ENCODE assay signal across 10 cellular contexts in the genomic region with DNA sequence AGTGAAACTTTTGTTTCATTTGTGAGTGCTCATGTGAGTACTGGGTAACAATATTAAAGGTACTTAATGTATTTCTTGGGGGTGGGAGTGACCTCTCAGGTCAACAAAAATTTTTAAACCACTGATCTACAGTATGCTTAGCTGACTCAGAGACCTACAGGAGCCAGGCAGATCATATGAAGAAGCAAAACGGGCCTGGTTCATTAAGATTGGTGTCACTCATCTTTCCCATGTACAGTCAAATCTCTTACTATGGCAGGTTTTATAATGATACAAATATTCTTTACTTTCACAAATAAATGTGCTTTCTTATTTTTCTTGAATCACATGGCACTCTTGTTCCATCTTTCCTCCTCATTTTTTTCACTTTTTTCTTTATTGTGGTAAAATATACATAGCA. TPM values are rescaled to one million over a fixed set of nuclear protein-coding genes. Genes with fewer than 3 reads are reported as not detected.
DNase-seq lines count a peak whose midpoint lies in the region; ATAC-seq and TF ChIP-seq lines count a peak whose summit lies in the region.
"Had no signal": no experiment of that assay in that cellular context is flagged by ENCODE, and none has a peak within 500 bp of the region (broad histone marks: within the 10 kb centered on the region; RNA-seq: fewer than 3 reads in every experiment).

No MANE protein-coding gene starts in this region.

- H3K4me2 ChIP-seq in IMR-90 (ENCODE audit: low read depth, low read length): peak overlapping the region; percentile 62; the same call in 1 of the 2 replicates

- no peaks in the 10 kb centered on the region for H3K27me3 ChIP-seq in CD4-positive, CD25-positive, alpha-beta regulatory T cell (ENCODE audit: control insufficient read depth, insufficient read depth, low read length)
- no peaks in the 10 kb centered on the region for H3K27me3 ChIP-seq in IMR-90 (ENCODE audit: control insufficient read depth, insufficient read depth, low read length)
- no peaks in the 10 kb centered on the region for H3K27me3 ChIP-seq in naive thymus-derived CD4-positive, alpha-beta T cell (ENCODE audit: control insufficient read depth in 2 of 2, insufficient read depth in 2 of 2, low read length in 2 of 2)

- H3K79me1 ChIP-seq in IMR-90 (ENCODE audit: low read depth in 1 of 2, low read length in 2 of 2): peaks cover 4 to 23% of the 10 kb centered on the region in 2 experiments; a peak in 3 of 4 replicates

- H3K36me3 Mint-ChIP-seq in CD4-positive, CD25-positive, alpha-beta regulatory T cell: no peaks in the 10 kb centered on the region
- peaks cover 7% of the 10 kb centered on the region for H3K36me3 Mint-ChIP-seq in activated naive CD8-positive, alpha-beta T cell treated with anti-CD3 and anti-CD28 coated beads for 36 hours
- H3K36me3 Mint-ChIP-seq in naive thymus-derived CD4-positive, alpha-beta T cell: peaks cover 0 to 14% (median 0%) of the 10 kb centered on the region in 5 donors
- no peaks in the 10 kb centered on the region for H3K36me3 Mint-ChIP-seq in type B pancreatic cell

- H3K9me3 Mint-ChIP-seq in CD4-positive, CD25-positive, alpha-beta regulatory T cell: no peaks in the 10 kb centered on the region
- H3K9me3 Mint-ChIP-seq in activated naive CD8-positive, alpha-beta T cell treated with anti-CD3 and anti-CD28 coated beads for 36 hours: peaks cover 2% of the 10 kb centered on the region
- peaks cover 0 to 4% (median 0%) of the 10 kb centered on the region in 11 donors for H3K9me3 Mint-ChIP-seq in naive thymus-derived CD4-positive, alpha-beta T cell
- H3K9me3 Mint-ChIP-seq in type B pancreatic cell: no peaks in the 10 kb centered on the region
- H3K9me3 Mint-ChIP-seq: nephron progenitor cell had no signal

- BruUV-seq in IMR-90 (replicated peaks; lab: Mats Ljungman, UMichigan): no TSS peak

- ATAC-seq in CD4-positive, CD25-positive, alpha-beta regulatory T cell (ENCODE audit: low read depth in 2 of 2): no peak
- ATAC-seq in IMR-90 (ENCODE audit: low read depth) (no peak), GM21737 (IDR thresholded peaks at IDR 0.05; ENCODE audit: unreplicated experiment) (no peak)
- no peak for ATAC-seq in naive thymus-derived CD4-positive, alpha-beta T cell

- no peak overlapping the region for H2AK9ac ChIP-seq in IMR-90 (replicated peaks; ENCODE audit: low read depth, low read length, poor library complexity)

- no peak overlapping the region for H2AFZ ChIP-seq in IMR-90 (replicated peaks; ENCODE audit: low read length, poor library complexity)

- dilution Hi-C loops in IMR-90 (cut with HindIII; ENCODE audit: low sequenced_read_pairs, unreplicated experiment): no loop called here

- CTCF ChIA-PET in IMR-90 (lab: Yijun Ruan, JAX): interaction anchor here (1.1 to 1.5 kb wide), 2 partner anchors 9 to 11 kb away, joined by 3 to 4 read pairs; no protein-coding TSS in a partner anchor
- CTCF ChIA-PET in naive thymus-derived CD4-positive, alpha-beta T cell (lab: Charles Lee): interaction anchor here (1.0 to 2.3 kb wide), 3 partner anchors 9 to 28 kb away, joined by 3 to 10 read pairs (median 3); no protein-coding TSS in a partner anchor

- WGBS in IMR-90 (ENCODE audit: extremely low coverage in 2 of 2, insufficient read length in 1 of 2), 2 experiments: no CpG with 5 or more reads among the region's 1 CpG

- peak overlapping the region; percentile 50; the same call in 1 of the 2 replicates for H2BK20ac ChIP-seq in IMR-90 (ENCODE audit: low read depth, low read length)

- no peak overlapping the region for H3K14ac ChIP-seq in IMR-90 (replicated peaks; ENCODE audit: low read depth, low read length)

- peak overlapping the region; percentile 50; the same call in 1 of the 2 replicates for H4K5ac ChIP-seq in IMR-90 (ENCODE audit: low read depth, low read length)

- peak overlapping the region; percentile 25; the same call in 1 of the 2 replicates for H3K4ac ChIP-seq in IMR-90 (ENCODE audit: low read depth, low read length)

- H4K91ac ChIP-seq in IMR-90 (ENCODE audit: insufficient read depth, low read depth, low read length): no peak overlapping the region

- H3K56ac ChIP-seq in IMR-90 (ENCODE audit: extremely low read depth, insufficient read depth, low read length): peak overlapping the region; percentile 33; the same call in 1 of the 2 replicates

- H3K27ac ChIP-seq in CD4-positive, CD25-positive, alpha-beta regulatory T cell (ENCODE audit: insufficient read depth, low read length, poor library complexity, severe bottlenecking): peak overlapping the region; percentile 66
- peak overlapping the region; percentile 70 for H3K27ac ChIP-seq in IMR-90 (ENCODE audit: insufficient read depth, low read length)
- H3K27ac ChIP-seq in naive thymus-derived CD4-positive, alpha-beta T cell (ENCODE audit: low read depth, low read length): peak overlapping the region; percentile 54
- H3K27ac ChIP-seq: VCaP had no signal

- no peak for TF ChIP-seq POLR2A in IMR-90 (IDR thresholded peaks at IDR 0.05; ENCODE audit: low read depth, low read length)

- H3K4me1 Mint-ChIP-seq in CD4-positive, CD25-positive, alpha-beta regulatory T cell: peaks cover 33 to 75% (median 54%) of the 10 kb centered on the region in 4 donors
- H3K4me1 Mint-ChIP-seq in activated naive CD8-positive, alpha-beta T cell treated with anti-CD3 and anti-CD28 coated beads for 36 hours: peaks cover 66% of the 10 kb centered on the region
- H3K4me1 Mint-ChIP-seq in naive thymus-derived CD4-positive, alpha-beta T cell: peaks cover 43 to 84% (median 77%) of the 10 kb centered on the region in 7 donors
- H3K4me1 Mint-ChIP-seq in type B pancreatic cell (ENCODE audit: unreplicated experiment): peaks cover 16% of the 10 kb centered on the region

- peak overlapping the region; percentile 95 to 96 (median 96) for H3K27ac Mint-ChIP-seq in CD4-positive, CD25-positive, alpha-beta regulatory T cell
- peak overlapping the region; percentile 98 for H3K27ac Mint-ChIP-seq in activated naive CD8-positive, alpha-beta T cell treated with anti-CD3 and anti-CD28 coated beads for 36 hours
- H3K27ac Mint-ChIP-seq in naive thymus-derived CD4-positive, alpha-beta T cell: peak overlapping the region; percentile 89 to 99 (median 95)
- no peak overlapping the region for H3K27ac Mint-ChIP-seq in type B pancreatic cell
- H3K27ac Mint-ChIP-seq: nephron progenitor cell had no signal

- peaks cover 15% of the 10 kb centered on the region for H3K9me1 ChIP-seq in IMR-90 (ENCODE audit: insufficient read depth, low read length)

- POLR2A ChIA-PET in IMR-90 (lab: Charles Lee; ENCODE audit: unreplicated experiment): interaction anchor here (0.9 kb wide), 1 partner anchor 11 kb away, joined by 3 read pairs; no protein-coding TSS in a partner anchor
- POLR2A ChIA-PET in naive thymus-derived CD4-positive, alpha-beta T cell (lab: Charles Lee): interaction anchor here (0.6 to 16.2 kb wide), 8 partner anchors 9 to 1297 kb away, joined by 3 to 617 read pairs (median 6); a partner anchor contains a TSS

- H2BK15ac ChIP-seq in IMR-90 (ENCODE audit: low read depth, low read length): peak overlapping the region; percentile 86; the same call in 2 of the 3 replicates

- peak overlapping the region; percentile 58; the same call in 1 of the 2 replicates for H3K9ac ChIP-seq in IMR-90 (ENCODE audit: low read depth, low read length)

- H3K23ac ChIP-seq in IMR-90 (ENCODE audit: low read depth, low read length): peak overlapping the region; percentile 39; the same call in 1 of the 2 replicates

- no peak for TF ChIP-seq RAD21 in IMR-90 (IDR thresholded peaks at IDR 0.05; ENCODE audit: low read length)

- no peak for DNase-seq in CD4-positive, CD25-positive, alpha-beta regulatory T cell
- no peak for DNase-seq in IMR-90
- no peak for DNase-seq in activated naive CD8-positive, alpha-beta T cell treated with anti-CD3 and anti-CD28 coated beads for 36 hours
- peak in 1 of 9 donors; percentile 17 for DNase-seq in naive thymus-derived CD4-positive, alpha-beta T cell
- no peak for DNase-seq in NCI-H146 treated with DMSO at 0.1 percent for 48 hours (lab: John Stamatoyannopoulos, UW; ENCODE audit: unreplicated experiment)
- no peak for DNase-seq in type B pancreatic cell (ENCODE audit: extremely low spot score, unreplicated experiment)
- no peak for DNase-seq in AML-193 (lab: John Stamatoyannopoulos, UW)
- DNase-seq: nephron progenitor cell had no signal

- H2AK5ac ChIP-seq in IMR-90 (ENCODE audit: low read depth, low read length): 0 out of 2 replicates have a peak overlapping the region, but pooled peaks have one; percentile 36

- in situ Hi-C loops in IMR-90 (cut with MboI; ENCODE audit: low sequenced_read_pairs): no loop called here

- intact Hi-C loops in IMR-90 (cut with micrococcal nuclease): no loop called here
- intact Hi-C loops in naive thymus-derived CD4-positive, alpha-beta T cell (cut with micrococcal nuclease): loop anchor here (1.0 kb wide), 3 partner anchors 8 to 10 kb away; no protein-coding TSS in a partner anchor

- no peaks in the 10 kb centered on the region for H3K36me3 ChIP-seq in CD4-positive, CD25-positive, alpha-beta regulatory T cell (ENCODE audit: control insufficient read depth, insufficient read depth, low read length)
- no peaks in the 10 kb centered on the region for H3K36me3 ChIP-seq in IMR-90 (ENCODE audit: control insufficient read depth, insufficient read depth, low read length)
- H3K36me3 ChIP-seq in naive thymus-derived CD4-positive, alpha-beta T cell (ENCODE audit: control insufficient read depth in 2 of 3, insufficient read depth in 3 of 3, low read length in 3 of 3): no peaks in the 10 kb centered on the region

- no peak for TF ChIP-seq CTCF in IMR-90 (conservative IDR thresholded peaks at IDR 0.05; ENCODE audit: low read depth, low read length)
- no peak for TF ChIP-seq CTCF in type B pancreatic cell (conservative IDR thresholded peaks at IDR 0.05)

- peak overlapping the region; percentile 13 to 46; a peak in 2 of 4 replicates for H4K8ac ChIP-seq in IMR-90 (ENCODE audit: low read depth in 2 of 2, low read length in 2 of 2)

- peaks cover 49% of the 10 kb centered on the region for H3K4me1 ChIP-seq in CD4-positive, CD25-positive, alpha-beta regulatory T cell (ENCODE audit: control insufficient read depth, insufficient read depth, low read length, poor library complexity, severe bottlenecking)
- H3K4me1 ChIP-seq in IMR-90 (ENCODE audit: control insufficient read depth, insufficient read depth, low read length): peaks cover 17% of the 10 kb centered on the region
- peaks cover 37 to 47% of the 10 kb centered on the region in 2 donors for H3K4me1 ChIP-seq in naive thymus-derived CD4-positive, alpha-beta T cell (ENCODE audit: control insufficient read depth in 2 of 2, insufficient read depth in 2 of 2, low read length in 2 of 2)

- peak overlapping the region in 3 of 4 donors; percentile 28 to 71 (median 65) for H3K4me3 Mint-ChIP-seq in CD4-positive, CD25-positive, alpha-beta regulatory T cell
- no peak overlapping the region for H3K4me3 Mint-ChIP-seq in activated naive CD8-positive, alpha-beta T cell treated with anti-CD3 and anti-CD28 coated beads for 36 hours
- peak overlapping the region in 7 of 10 donors; percentile 23 to 78 (median 69) for H3K4me3 Mint-ChIP-seq in naive thymus-derived CD4-positive, alpha-beta T cell
- H3K4me3 Mint-ChIP-seq in type B pancreatic cell: no peak overlapping the region
- H3K4me3 Mint-ChIP-seq: nephron progenitor cell had no signal

- peak overlapping the region; percentile 91; the same call in 1 of the 2 replicates for H3K18ac ChIP-seq in IMR-90 (ENCODE audit: low read depth, low read length)

- H2BK5ac ChIP-seq in IMR-90 (ENCODE audit: low read depth, low read length, poor library complexity, severe bottlenecking): peak overlapping the region; percentile 85

- no peaks in the 10 kb centered on the region for H3K9me3 ChIP-seq in CD4-positive, CD25-positive, alpha-beta regulatory T cell (ENCODE audit: control insufficient read depth in 2 of 2, low read length in 2 of 2)
- no peaks in the 10 kb centered on the region for H3K9me3 ChIP-seq in IMR-90 (ENCODE audit: control insufficient read depth, insufficient read depth, low read length)
- no peaks in the 10 kb centered on the region for H3K9me3 ChIP-seq in naive thymus-derived CD4-positive, alpha-beta T cell (ENCODE audit: control insufficient read depth in 2 of 3, low read length in 3 of 3)

- H3K4me3 ChIP-seq in CD4-positive, CD25-positive, alpha-beta regulatory T cell (ENCODE audit: low read depth, low read length): peak overlapping the region; percentile 70
- H3K4me3 ChIP-seq in IMR-90 (ENCODE audit: insufficient read depth, low read depth, low read length): no peak overlapping the region
- no peak overlapping the region for H3K4me3 ChIP-seq in naive thymus-derived CD4-positive, alpha-beta T cell (ENCODE audit: low read length)

- H2BK120ac ChIP-seq in IMR-90 (ENCODE audit: low read depth, low read length): peak overlapping the region; percentile 72

- H3K27me3 Mint-ChIP-seq in CD4-positive, CD25-positive, alpha-beta regulatory T cell: no peaks in the 10 kb centered on the region
- no peaks in the 10 kb centered on the region for H3K27me3 Mint-ChIP-seq in activated naive CD8-positive, alpha-beta T cell treated with anti-CD3 and anti-CD28 coated beads for 36 hours
- H3K27me3 Mint-ChIP-seq in naive thymus-derived CD4-positive, alpha-beta T cell: no peaks in the 10 kb centered on the region
- peaks cover 4% of the 10 kb centered on the region for H3K27me3 Mint-ChIP-seq in type B pancreatic cell

- H4K20me1 ChIP-seq in IMR-90 (ENCODE audit: insufficient read depth, low read length): no peaks in the 10 kb centered on the region

RNA-seq across cellular contexts. Expression of a gene that starts 7.7 kb away (rescaled TPM):
- 2,468 TPM for total RNA-seq in CD4-positive, CD25-positive, alpha-beta regulatory T cell
- polyA plus RNA-seq in CD4-positive, CD25-positive, alpha-beta regulatory T cell: over 10,000 TPM in 1 of 4 donors, 1,000 to 10,000 TPM in 3; 7,086 to 10,693 (median 8,015) TPM
- total RNA-seq in IMR-90 (2012; rRNA removed): 842 and 3,620 TPM in 2 replicates
- polyA plus RNA-seq in IMR-90 (2012; rRNA removed): 5,527 and 7,531 TPM in 2 replicates
- 7,585 and 16,787 TPM in 2 replicates for polyA plus RNA-seq in IMR-90 (2012; cell fraction: cytosol; rRNA removed)
- 1,357 and 2,658 TPM in 2 replicates for polyA plus RNA-seq in IMR-90 (2012; cell fraction: nucleus; rRNA removed; ENCODE audit: low replicate concordance)
- total RNA-seq in activated naive CD8-positive, alpha-beta T cell treated with anti-CD3 and anti-CD28 coated beads for 36 hours: 1,000 to 10,000 TPM; 1,816 to 1,884 TPM
- 1,000 to 10,000 TPM; 1,492 to 5,756 (median 1,578) TPM for total RNA-seq in naive thymus-derived CD4-positive, alpha-beta T cell
- 1,000 to 10,000 TPM; 6,721 to 8,256 TPM for polyA plus RNA-seq in naive thymus-derived CD4-positive, alpha-beta T cell
- 1,269 and 1,391 TPM in 2 replicates for total RNA-seq in type B pancreatic cell (ENCODE audit: low replicate concordance)

RNA-seq across cellular contexts. Expression of a gene that starts 16.9 kb away (rescaled TPM):
- 48.8 TPM for total RNA-seq in CD4-positive, CD25-positive, alpha-beta regulatory T cell
- 10 to 100 TPM; 32.9 to 41.2 (median 38.7) TPM for polyA plus RNA-seq in CD4-positive, CD25-positive, alpha-beta regulatory T cell
- 19.7 and 20.3 TPM in 2 replicates for total RNA-seq in IMR-90 (2012; rRNA removed)
- 15.3 and 17.6 TPM in 2 replicates for polyA plus RNA-seq in IMR-90 (2012; rRNA removed)
- polyA plus RNA-seq in IMR-90 (2012; cell fraction: cytosol; rRNA removed): 8.1 and 12.6 TPM in 2 replicates
- polyA plus RNA-seq in IMR-90 (2012; cell fraction: nucleus; rRNA removed; ENCODE audit: low replicate concordance): 7.4 and 9.4 TPM in 2 replicates
- 10 to 100 TPM; 59.2 to 61.7 TPM for total RNA-seq in activated naive CD8-positive, alpha-beta T cell treated with anti-CD3 and anti-CD28 coated beads for 36 hours
- total RNA-seq in naive thymus-derived CD4-positive, alpha-beta T cell: 100 to 1,000 TPM in 4 of 5 experiments, 10 to 100 TPM in 1; 75.0 to 288 (median 182) TPM
- polyA plus RNA-seq in naive thymus-derived CD4-positive, alpha-beta T cell: 100 to 1,000 TPM; 119 to 204 TPM
- 2.1 and 3.3 TPM in 2 replicates for total RNA-seq in type B pancreatic cell (ENCODE audit: low replicate concordance)

Comparison
In these comparisons a context has a peak if more than half of its experiments do, and no peak if none do; other contexts are left out.
1. H3K4me3 Mint-ChIP-seq: peak in CD4-positive, CD25-positive, alpha-beta regulatory T cell (3 of 4) and naive thymus-derived CD4-positive, alpha-beta T cell (7 of 10); none in activated naive CD8-positive, alpha-beta T cell treated with anti-CD3 and anti-CD28 coated beads for 36 hours (single experiment) and type B pancreatic cell (single experiment).
2. Peak in every context shown above with its lines, with median percentiles within 50 percentile points of each other: H3K27ac ChIP-seq.